In the genomic region with DNA sequence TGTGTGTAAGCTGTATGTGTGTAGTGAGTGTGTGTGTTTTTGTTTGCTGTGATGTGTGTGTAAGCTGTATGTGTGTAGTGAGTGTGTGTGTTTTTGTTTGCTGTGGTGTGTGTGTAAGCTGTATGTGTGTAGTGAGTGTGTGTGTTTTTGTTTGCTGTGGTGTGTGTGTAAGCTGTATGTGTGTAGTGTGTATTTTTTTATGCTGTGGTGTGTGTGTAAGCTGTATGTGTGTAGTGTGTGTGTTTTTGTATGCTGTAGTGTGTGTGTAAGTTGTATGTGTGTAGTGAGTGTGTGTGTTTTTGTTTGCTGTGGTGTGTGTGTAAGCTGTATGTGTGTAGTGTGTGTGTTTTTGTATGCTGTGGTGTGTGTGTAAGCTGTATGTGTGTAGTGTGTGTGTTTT, we compare ENCODE assay signal across 14 cellular contexts. TPM values are rescaled to one million over a fixed set of nuclear protein-coding genes. Genes with fewer than 3 reads are reported as not detected.
DNase-seq lines count a peak whose midpoint lies in the region; ATAC-seq, FAIRE-seq and TF ChIP-seq lines count a peak whose summit lies in the region.
"Not testable (repeated sequence)": the region's sequence is repeated elsewhere in the genome, so short reads cannot be mapped to it uniquely, and the experiment has no call there.
"Had no signal": no experiment of that assay in that cellular context is flagged by ENCODE, and none has a peak within 500 bp of the region (broad histone marks: within the 10 kb centered on the region; RNA-seq: fewer than 3 reads in every experiment).

No MANE protein-coding gene starts in this region.

- not testable (repeated sequence) for H2AFZ ChIP-seq in IMR-90 (replicated peaks; ENCODE audit: low read length, poor library complexity); endothelial cell of umbilical vein (ENCODE audit: low read depth, low read length)

- not testable (repeated sequence) for H3K27me3 ChIP-seq in IMR-90 (ENCODE audit: control insufficient read depth, insufficient read depth, low read length); endothelial cell of umbilical vein (ENCODE audit: control insufficient read depth in 2 of 2, insufficient read depth in 2 of 2, low read length in 2 of 2); left ventricle myocardium inferior (ENCODE audit: low read depth); mucosa of rectum (ENCODE audit: control insufficient read depth in 2 of 2, insufficient read depth in 2 of 2, low read length in 2 of 2); subcutaneous abdominal adipose tissue (ENCODE audit: control insufficient read depth in 5 of 5, insufficient read depth in 4 of 5, low read length in 5 of 5); upper lobe of left lung; vagina

- not testable (repeated sequence) for H4K20me1 ChIP-seq in IMR-90 (ENCODE audit: insufficient read depth, low read length); endothelial cell of umbilical vein (replicated peaks; ENCODE audit: control insufficient read depth, extremely low read depth, insufficient read depth, low read length)

- H3K9me1 ChIP-seq in IMR-90 (ENCODE audit: insufficient read depth, low read length); endothelial cell of umbilical vein (replicated peaks; ENCODE audit: control insufficient read depth, extremely low read depth, insufficient read depth, low read length): not testable (repeated sequence)

- not testable (repeated sequence) for H3K56ac ChIP-seq in IMR-90 (ENCODE audit: extremely low read depth, insufficient read depth, low read length)

- dilution Hi-C loops in IMR-90 (cut with HindIII; ENCODE audit: low sequenced_read_pairs, unreplicated experiment); endothelial cell of umbilical vein (cut with MboI; ENCODE audit: extremely low pct_ligation_motif_present, low sequenced_read_pairs): not testable (repeated sequence)

- peaks cover 15% of the 10 kb centered on the region for H3K4me1 ChIP-seq in IMR-90 (ENCODE audit: control insufficient read depth, insufficient read depth, low read length)
- peaks cover 44% of the 10 kb centered on the region for H3K4me1 ChIP-seq in endothelial cell of umbilical vein (ENCODE audit: control insufficient read depth, extremely low read depth, insufficient read depth, low read length)
- peaks cover 88% of the 10 kb centered on the region for H3K4me1 ChIP-seq in left ventricle myocardium inferior
- peaks cover 11 to 47% of the 10 kb centered on the region in 2 donors for H3K4me1 ChIP-seq in kidney (ENCODE audit: control insufficient read depth in 1 of 2, insufficient read depth in 1 of 2, low read depth in 1 of 2, low read length in 2 of 2)
- H3K4me1 ChIP-seq in mucosa of rectum (ENCODE audit: control insufficient read depth in 2 of 2, insufficient read depth in 2 of 2, low read length in 2 of 2): peaks cover 58 to 72% of the 10 kb centered on the region in 2 donors
- peaks cover 15 to 86% (median 48%) of the 10 kb centered on the region in 5 donors for H3K4me1 ChIP-seq in subcutaneous abdominal adipose tissue (ENCODE audit: control insufficient read depth in 5 of 5, insufficient read depth in 5 of 5, low read length in 5 of 5)
- H3K4me1 ChIP-seq in upper lobe of left lung: peaks cover 26 to 50% (median 39%) of the 10 kb centered on the region in 4 donors
- H3K4me1 ChIP-seq in vagina: peaks cover 36% of the 10 kb centered on the region

- not testable (repeated sequence) for H3K4me3 ChIP-seq in IMR-90 (ENCODE audit: insufficient read depth, low read depth, low read length); endothelial cell of umbilical vein (replicated peaks in 1 of 3; ENCODE audit: insufficient read depth in 1 of 3, low read depth in 1 of 3, low read length in 3 of 3); kidney (ENCODE audit: low read length in 2 of 2); mucosa of rectum (ENCODE audit: low read length in 2 of 2); upper lobe of left lung; vagina
- H3K4me3 ChIP-seq in left ventricle myocardium inferior (peak overlapping the region; percentile 67), subcutaneous abdominal adipose tissue (ENCODE audit: low read depth in 1 of 5, low read length in 5 of 5) (peak overlapping the region in 3 of 5 donors; percentile 37 to 64 (median 58))

- BruUV-seq in IMR-90 (replicated peaks; lab: Mats Ljungman, UMichigan); endothelial cell of umbilical vein (replicated peaks; lab: Mats Ljungman, UMichigan): not testable (repeated sequence)

- peaks cover 33% of the 10 kb centered on the region for H3K79me2 ChIP-seq in endothelial cell of umbilical vein (ENCODE audit: control insufficient read depth, insufficient read depth, low read length)

- not testable (repeated sequence) for H4K91ac ChIP-seq in IMR-90 (ENCODE audit: insufficient read depth, low read depth, low read length)

- H2AK5ac ChIP-seq in IMR-90 (ENCODE audit: low read depth, low read length): peak overlapping the region; percentile 24

- 0 out of 2 replicates have a peak overlapping the region, but pooled peaks have one; percentile 26 for H3K14ac ChIP-seq in IMR-90 (replicated peaks; ENCODE audit: low read depth, low read length)

- not testable (repeated sequence) for H3K9ac ChIP-seq in IMR-90 (ENCODE audit: low read depth, low read length); endothelial cell of umbilical vein (replicated peaks; ENCODE audit: extremely low read depth, insufficient read depth, low read length); mucosa of rectum (ENCODE audit: low read depth in 1 of 2, low read length in 2 of 2)
- peak overlapping the region in 1 of 2 donors; percentile 7 for H3K9ac ChIP-seq in kidney (ENCODE audit: low read length in 2 of 2)
- H3K9ac ChIP-seq in subcutaneous abdominal adipose tissue (ENCODE audit: low read length in 5 of 5): peak overlapping the region in 1 of 5 donors; percentile 74

- POLR2A ChIA-PET in IMR-90 (lab: Charles Lee; ENCODE audit: unreplicated experiment); endothelial cell of umbilical vein (lab: Charles Lee): not testable (repeated sequence)

- not testable (repeated sequence) for H3K4me2 ChIP-seq in IMR-90 (ENCODE audit: low read depth, low read length)
- H3K4me2 ChIP-seq in endothelial cell of umbilical vein (ENCODE audit: insufficient read depth, low read length): peak overlapping the region; percentile 23

- ATAC-seq in IMR-90 (ENCODE audit: low read depth); upper lobe of left lung (ENCODE audit: low FRiP score in 2 of 2): not testable (repeated sequence)

- not testable (repeated sequence) for H3K23ac ChIP-seq in IMR-90 (ENCODE audit: low read depth, low read length)

- CTCF ChIA-PET in IMR-90 (lab: Yijun Ruan, JAX): not testable (repeated sequence)
- CTCF ChIA-PET in endothelial cell of umbilical vein (lab: Charles Lee): interaction anchor here (0.8 to 6.4 kb wide), 3 partner anchors 10 to 32 kb away, joined by 6 to 46 read pairs (median 14); no protein-coding TSS in a partner anchor

- intact Hi-C loops in IMR-90 (cut with micrococcal nuclease); endothelial cell of umbilical vein (cut with micrococcal nuclease); left ventricle myocardium inferior (cut with micrococcal nuclease); kidney (cut with DNase I); vagina (cut with DNase I): not testable (repeated sequence)

- H3K18ac ChIP-seq in IMR-90 (ENCODE audit: low read depth, low read length): peak overlapping the region; percentile 50; the same call in 1 of the 2 replicates

- not testable (repeated sequence) for TF ChIP-seq EP300 in upper lobe of left lung (IDR thresholded peaks at IDR 0.05)

- TF ChIP-seq POLR2A in IMR-90 (IDR thresholded peaks at IDR 0.05; ENCODE audit: low read depth, low read length); upper lobe of left lung (IDR thresholded peaks at IDR 0.05); vagina (IDR thresholded peaks at IDR 0.05): not testable (repeated sequence)
- peak; percentile 32 for TF ChIP-seq POLR2A in endothelial cell of umbilical vein (IDR thresholded peaks at IDR 0.05; ENCODE audit: low read depth, low read length)

- H4K8ac ChIP-seq in IMR-90 (ENCODE audit: low read depth in 2 of 2, low read length in 2 of 2): not testable (repeated sequence)

- not testable (repeated sequence) for H3K36me3 ChIP-seq in IMR-90 (ENCODE audit: control insufficient read depth, insufficient read depth, low read length); endothelial cell of umbilical vein (ENCODE audit: control insufficient read depth in 2 of 2, extremely low read depth in 1 of 2, insufficient read depth in 2 of 2, low read length in 2 of 2); left ventricle myocardium inferior; kidney (ENCODE audit: control insufficient read depth in 1 of 2, insufficient read depth in 2 of 2, low read length in 2 of 2); mucosa of rectum (ENCODE audit: control insufficient read depth in 2 of 2, insufficient read depth in 2 of 2, low read length in 2 of 2); subcutaneous abdominal adipose tissue (ENCODE audit: control insufficient read depth in 5 of 5, insufficient read depth in 5 of 5, low read length in 5 of 5); upper lobe of left lung; vagina

- DNase-seq in IMR-90; endothelial cell of umbilical vein (ENCODE audit: low read depth, low spot score); left ventricle myocardium inferior; kidney; upper lobe of left lung; vagina (ENCODE audit: extremely low spot score in 2 of 2): not testable (repeated sequence)

- in situ Hi-C loops in IMR-90 (cut with MboI; ENCODE audit: low sequenced_read_pairs): not testable (repeated sequence)

- not testable (repeated sequence) for H3K27ac ChIP-seq in IMR-90 (ENCODE audit: insufficient read depth, low read length); endothelial cell of umbilical vein (ENCODE audit: insufficient read depth, low read depth, low read length); kidney (ENCODE audit: low read depth in 2 of 2, low read length in 2 of 2)
- peak overlapping the region; percentile 98 for H3K27ac ChIP-seq in left ventricle myocardium inferior (replicated peaks)
- peak overlapping the region; percentile 57 to 59 for H3K27ac ChIP-seq in mucosa of rectum (ENCODE audit: low read depth in 2 of 2, low read length in 2 of 2)
- peak overlapping the region; percentile 37 for H3K27ac ChIP-seq in subcutaneous abdominal adipose tissue (ENCODE audit: low read depth, low read length)
- H3K27ac ChIP-seq in upper lobe of left lung: peak overlapping the region in 3 of 4 donors; percentile 71 to 98 (median 94)
- H3K27ac ChIP-seq in vagina: peak overlapping the region; percentile 11

- H3K79me1 ChIP-seq in IMR-90 (ENCODE audit: low read depth in 1 of 2, low read length in 2 of 2): peaks cover 0 to 19% of the 10 kb centered on the region in 2 experiments; a peak in 2 of 4 replicates

- H2BK120ac ChIP-seq in IMR-90 (ENCODE audit: low read depth, low read length): not testable (repeated sequence)

- not testable (repeated sequence) for TF ChIP-seq RAD21 in IMR-90 (IDR thresholded peaks at IDR 0.05; ENCODE audit: low read length)

- H2BK15ac ChIP-seq in IMR-90 (ENCODE audit: low read depth, low read length): peak overlapping the region; percentile 12; the same call in 2 of the 3 replicates

- not testable (repeated sequence) for H2AK9ac ChIP-seq in IMR-90 (replicated peaks; ENCODE audit: low read depth, low read length, poor library complexity)

- FAIRE-seq in endothelial cell of umbilical vein (lab: Jason Lieb, UNC): not testable (repeated sequence)
- peak; percentile 32 for FAIRE-seq in kidney (lab: Jason Lieb, UNC)

- not testable (repeated sequence) for H3K4ac ChIP-seq in IMR-90 (ENCODE audit: low read depth, low read length)

- not testable (repeated sequence) for TF ChIP-seq CTCF in IMR-90 (conservative IDR thresholded peaks at IDR 0.05; ENCODE audit: low read depth, low read length); endothelial cell of umbilical vein (IDR thresholded peaks at IDR 0.05; ENCODE audit: extremely low read depth in 1 of 2, insufficient read depth in 1 of 2, low read depth in 1 of 2, low read length in 2 of 2); left ventricle myocardium inferior (IDR thresholded peaks at IDR 0.05; ENCODE audit: borderline replicate concordance); kidney (IDR thresholded peaks at IDR 0.05; ENCODE audit: borderline replicate concordance, extremely low read depth, insufficient read depth); upper lobe of left lung (IDR thresholded peaks at IDR 0.05); vagina (IDR thresholded peaks at IDR 0.05)

- not testable (repeated sequence) for H2BK20ac ChIP-seq in IMR-90 (ENCODE audit: low read depth, low read length)

- not testable (repeated sequence) for H4K5ac ChIP-seq in IMR-90 (ENCODE audit: low read depth, low read length)

- H2BK5ac ChIP-seq in IMR-90 (ENCODE audit: low read depth, low read length, poor library complexity, severe bottlenecking): peak overlapping the region; percentile 80

- not testable (repeated sequence) for H3K9me3 ChIP-seq in IMR-90 (ENCODE audit: control insufficient read depth, insufficient read depth, low read length); endothelial cell of umbilical vein (replicated peaks; ENCODE audit: control insufficient read depth, insufficient read depth, low read length); left ventricle myocardium inferior (replicated peaks); kidney (ENCODE audit: control insufficient read depth in 1 of 2, low read length in 2 of 2); mucosa of rectum (ENCODE audit: control insufficient read depth in 2 of 2, low read length in 2 of 2); subcutaneous abdominal adipose tissue (ENCODE audit: control insufficient read depth in 5 of 5, low read length in 5 of 5); upper lobe of left lung; vagina

RNA-seq across cellular contexts. Expression of a gene that starts 4.1 kb away (rescaled TPM):
- total RNA-seq in IMR-90 (2012; rRNA removed) (0.18 and 0.28 TPM in 2 replicates), endothelial cell of umbilical vein (13.0 and 24.8 TPM in 2 replicates), left ventricle myocardium inferior (6.5 TPM), kidney (5.3 TPM), upper lobe of left lung (10 to 100 TPM in 3 of 6 donors, 1 to 10 TPM in 3; 3.3 to 19.9 (median 8.5) TPM), vagina (0.49 TPM)
- polyA plus RNA-seq in IMR-90 (2012; rRNA removed) (0.24 and 0.32 TPM in 2 replicates), endothelial cell of umbilical vein (20.8 and 23.0 TPM in 2 replicates), kidney (ENCODE audit: insufficient read depth, low read depth, low replicate concordance) (3.2 TPM)
- 0.23 TPM in 2 replicates for polyA plus RNA-seq in IMR-90 (2012; cell fraction: cytosol; rRNA removed)
- polyA plus RNA-seq in IMR-90 (2012; cell fraction: nucleus; rRNA removed; ENCODE audit: low replicate concordance): 0.59 and 0.69 TPM in 2 replicates
- polyA plus RNA-seq in endothelial cell of umbilical vein (2011; cell fraction: cytosol; rRNA removed): 15.2 and 16.0 TPM in 2 replicates
- 10.6 and 11.8 TPM in 2 replicates for polyA plus RNA-seq in endothelial cell of umbilical vein (2011; cell fraction: nucleus; rRNA removed)
- 14.3 and 25.3 TPM in 2 replicates for polyA plus RNA-seq in endothelial cell of umbilical vein (2012)
- polyA minus RNA-seq in endothelial cell of umbilical vein: 19.9 and 21.2 TPM in 2 replicates
- polyA minus RNA-seq in endothelial cell of umbilical vein (2011; cell fraction: cytosol; rRNA and poly(A)+ RNA removed): not detected
- 12.7 and 15.8 TPM in 2 replicates for polyA minus RNA-seq in endothelial cell of umbilical vein (2011; cell fraction: nucleus; rRNA and poly(A)+ RNA removed)
- total RNA-seq: CD4-positive, alpha-beta memory T cell; CD4-positive, CD25-positive, alpha-beta regulatory T cell; CD8-positive, alpha-beta memory T cell had no signal
- polyA plus RNA-seq: CD14-positive monocyte; CD4-positive, alpha-beta memory T cell; CD4-positive, CD25-positive, alpha-beta regulatory T cell; CD8-positive, alpha-beta memory T cell had no signal

RNA-seq across cellular contexts. Expression of a gene that starts 7.4 kb away (rescaled TPM):
- total RNA-seq in IMR-90 (2012; rRNA removed): 1.1 and 1.7 TPM in 2 replicates
- polyA plus RNA-seq in IMR-90 (2012; rRNA removed): 3.9 and 4.4 TPM in 2 replicates
- polyA plus RNA-seq in IMR-90 (2012; cell fraction: cytosol; rRNA removed): 3.5 and 3.6 TPM in 2 replicates
- 1.0 and 1.6 TPM in 2 replicates for polyA plus RNA-seq in IMR-90 (2012; cell fraction: nucleus; rRNA removed; ENCODE audit: low replicate concordance)
- 1.2 and 5.2 TPM in 2 replicates for total RNA-seq in endothelial cell of umbilical vein
- polyA plus RNA-seq in endothelial cell of umbilical vein: 7.0 and 9.9 TPM in 2 replicates
- polyA plus RNA-seq in endothelial cell of umbilical vein (2011; cell fraction: cytosol; rRNA removed): 6.2 and 7.1 TPM in 2 replicates
- polyA plus RNA-seq in endothelial cell of umbilical vein (2011; cell fraction: nucleus; rRNA removed): 2.4 and 2.9 TPM in 2 replicates
- polyA plus RNA-seq in endothelial cell of umbilical vein (2012): 3.2 and 3.4 TPM in 2 replicates
- polyA minus RNA-seq in endothelial cell of umbilical vein: 0.51 and 2.2 TPM in 2 replicates
- not detected for polyA minus RNA-seq in endothelial cell of umbilical vein (2011; cell fraction: cytosol; rRNA and poly(A)+ RNA removed)
- polyA minus RNA-seq in endothelial cell of umbilical vein (2011; cell fraction: nucleus; rRNA and poly(A)+ RNA removed): 0.48 and 0.82 TPM in 2 replicates
- total RNA-seq in left ventricle myocardium inferior: 6.2 TPM
- total RNA-seq in kidney: 51.2 TPM
- 13.3 TPM for polyA plus RNA-seq in kidney (ENCODE audit: insufficient read depth, low read depth, low replicate concordance)
- total RNA-seq in upper lobe of left lung: 10 to 100 TPM in 4 of 6 donors, 1 to 10 TPM in 2; 2.1 to 19.1 (median 10.6) TPM
- total RNA-seq in vagina: 5.4 TPM
- total RNA-seq: A673; CD4-positive, alpha-beta memory T cell; CD4-positive, CD25-positive, alpha-beta regulatory T cell; CD8-positive, alpha-beta memory T cell had no signal
- polyA plus RNA-seq: CD14-positive monocyte; CD4-positive, alpha-beta memory T cell; CD4-positive, CD25-positive, alpha-beta regulatory T cell; CD8-positive, alpha-beta memory T cell had no signal

RNA-seq across cellular contexts. Expression of a gene that starts 43.2 kb away (rescaled TPM):
- not detected in 2 replicates for total RNA-seq in IMR-90 (2012; rRNA removed)
- not detected in 2 replicates for polyA plus RNA-seq in IMR-90 (2012; rRNA removed)
- polyA plus RNA-seq in IMR-90 (2012; cell fraction: cytosol; rRNA removed): not detected in 2 replicates
- polyA plus RNA-seq in IMR-90 (2012; cell fraction: nucleus; rRNA removed; ENCODE audit: low replicate concordance): not detected in 2 replicates
- not detected in 2 replicates for total RNA-seq in endothelial cell of umbilical vein
- not detected in 2 replicates for polyA plus RNA-seq in endothelial cell of umbilical vein
- not detected in 2 replicates for polyA plus RNA-seq in endothelial cell of umbilical vein (2011; cell fraction: cytosol; rRNA removed)
- not detected in 2 replicates for polyA plus RNA-seq in endothelial cell of umbilical vein (2011; cell fraction: nucleus; rRNA removed)
- not detected in 2 replicates for polyA plus RNA-seq in endothelial cell of umbilical vein (2012)
- polyA minus RNA-seq in endothelial cell of umbilical vein: not detected in 2 replicates
- not detected for polyA minus RNA-seq in endothelial cell of umbilical vein (2011; cell fraction: cytosol; rRNA and poly(A)+ RNA removed)
- not detected in 2 replicates for polyA minus RNA-seq in endothelial cell of umbilical vein (2011; cell fraction: nucleus; rRNA and poly(A)+ RNA removed)
- not detected for total RNA-seq in left ventricle myocardium inferior
- total RNA-seq in kidney: not detected
- polyA plus RNA-seq in kidney (ENCODE audit: insufficient read depth, low read depth, low replicate concordance): not detected
- total RNA-seq in upper lobe of left lung: not detected
- not detected for total RNA-seq in vagina
- total RNA-seq: A673; CD4-positive, alpha-beta memory T cell; CD4-positive, CD25-positive, alpha-beta regulatory T cell; CD8-positive, alpha-beta memory T cell had no signal
- polyA plus RNA-seq: AG04450; CD14-positive monocyte; CD4-positive, alpha-beta memory T cell; CD4-positive, CD25-positive, alpha-beta regulatory T cell; CD8-positive, alpha-beta memory T cell had no signal

RNA-seq across cellular contexts. Expression of a gene that starts 44.5 kb away (rescaled TPM):
- 0.56 and 0.90 TPM in 2 replicates for total RNA-seq in IMR-90 (2012; rRNA removed)
- polyA plus RNA-seq in IMR-90 (2012; rRNA removed): 0.20 and 0.46 TPM in 2 replicates
- 0.32 TPM in 2 replicates for polyA plus RNA-seq in IMR-90 (2012; cell fraction: cytosol; rRNA removed)
- 0.72 and 1.7 TPM in 2 replicates for polyA plus RNA-seq in IMR-90 (2012; cell fraction: nucleus; rRNA removed; ENCODE audit: low replicate concordance)
- total RNA-seq in endothelial cell of umbilical vein: not detected in 2 replicates
- not detected in 2 replicates for polyA plus RNA-seq in endothelial cell of umbilical vein
- not detected in 2 replicates for polyA plus RNA-seq in endothelial cell of umbilical vein (2011; cell fraction: cytosol; rRNA removed)
- not detected in 2 replicates for polyA plus RNA-seq in endothelial cell of umbilical vein (2011; cell fraction: nucleus; rRNA removed)
- polyA plus RNA-seq in endothelial cell of umbilical vein (2012): not detected in 2 replicates
- polyA minus RNA-seq in endothelial cell of umbilical vein: not detected in 2 replicates
- polyA minus RNA-seq in endothelial cell of umbilical vein (2011; cell fraction: cytosol; rRNA and poly(A)+ RNA removed): not detected
- not detected in 2 replicates for polyA minus RNA-seq in endothelial cell of umbilical vein (2011; cell fraction: nucleus; rRNA and poly(A)+ RNA removed)
- not detected for total RNA-seq in left ventricle myocardium inferior
- total RNA-seq in kidney: not detected
- not detected for polyA plus RNA-seq in kidney (ENCODE audit: insufficient read depth, low read depth, low replicate concordance)
- not detected for total RNA-seq in upper lobe of left lung
- total RNA-seq in vagina: not detected
- total RNA-seq: A673; CD4-positive, alpha-beta memory T cell; CD4-positive, CD25-positive, alpha-beta regulatory T cell; CD8-positive, alpha-beta memory T cell had no signal
- polyA plus RNA-seq: CD14-positive monocyte; CD4-positive, alpha-beta memory T cell; CD4-positive, CD25-positive, alpha-beta regulatory T cell; CD8-positive, alpha-beta memory T cell had no signal
